ENCODE assay signal across 8 cellular contexts in genomic region chr1:181105134-181106021, GRCh38. TPM values are rescaled to one million over a fixed set of nuclear protein-coding genes. Genes with fewer than 3 reads are reported as not detected.
DNase-seq lines count a peak whose midpoint lies in the region; ATAC-seq and TF ChIP-seq lines count a peak whose summit lies in the region.

No MANE protein-coding gene starts in this region.

- no peak for TF ChIP-seq CTCF in OCI-LY3 (IDR thresholded peaks at IDR 0.05; ENCODE audit: low read depth, low read length)

- H3K4me2 ChIP-seq in OCI-LY3 (ENCODE audit: low read length) = peak overlapping the region; percentile 89

- peak overlapping the region; percentile 31 for H3K27ac ChIP-seq in OCI-LY3 (ENCODE audit: low read length)
- H3K27ac ChIP-seq in epithelial cell of prostate = peak overlapping the region; percentile 92

- ATAC-seq in GM21447 (IDR thresholded peaks at IDR 0.05; ENCODE audit: unreplicated experiment) = peak; percentile 70

- H2AFZ ChIP-seq in OCI-LY3 (ENCODE audit: low read depth, low read length) = peak overlapping the region; percentile 10; the same call in 1 of the 2 replicates

- peak; percentile 79 for DNase-seq in Caki2 (ENCODE audit: low read depth)
- peak; percentile 81 for DNase-seq in HuH-7.5 (ENCODE audit: low spot score)
- DNase-seq in activated T-cell treated with anti-CD3 and anti-CD28 coated beads for 4 hours = peak; percentile 92
- DNase-seq in epithelial cell of prostate (ENCODE audit: low read depth, low spot score) = no peak
- DNase-seq in mucosa of gallbladder (ENCODE audit: low spot score) = peak; percentile 95
- peak; percentile 90 for DNase-seq in stimulated activated CD8-positive, alpha-beta memory T cell treated with anti-CD3 and anti-CD28 coated beads, Interleukin-4, amount 100 ng/mL, for 24 hours (ENCODE audit: low read depth)

- in situ Hi-C loops in Caki2 (cut with HindIII; ENCODE audit: low pct_unique_long_range_greater_than_20kb, low sequenced_read_pairs) = no loop called here

- H3K4me1 ChIP-seq in OCI-LY3 (ENCODE audit: low read length) = peaks cover 68% of the 10 kb centered on the region

- H3K79me2 ChIP-seq in OCI-LY3 (ENCODE audit: low read length) = peaks cover 13% of the 10 kb centered on the region; the same call in 1 of the 2 replicates

- H3K36me3 ChIP-seq in OCI-LY3 (replicated peaks; ENCODE audit: low read depth, low read length) = no peaks in the 10 kb centered on the region

- no peaks in the 10 kb centered on the region for H4K20me1 ChIP-seq in OCI-LY3 (ENCODE audit: insufficient read depth, low read length)

- no peaks in the 10 kb centered on the region for H3K9me3 ChIP-seq in OCI-LY3 (ENCODE audit: insufficient read depth, low read length)

- peak overlapping the region; percentile 82 for H3K9ac ChIP-seq in OCI-LY3 (ENCODE audit: low read length)

- peaks cover 54% of the 10 kb centered on the region for H3K27me3 ChIP-seq in OCI-LY3 (ENCODE audit: low read depth, low read length)

- H3K4me3 ChIP-seq in OCI-LY3 (ENCODE audit: low read length) = peak overlapping the region; percentile 79

RNA-seq across cellular contexts. Expression of gene IER5, which starts 16.9 kb away (rescaled TPM):
- 12.5 and 15.1 TPM in 2 replicates for total RNA-seq in Caki2 (2014; rRNA removed; shearing (Covaris generic); ENCODE audit: low replicate concordance)
- total RNA-seq in mucosa of gallbladder = 13.9 TPM
